Comparison of ENCODE assay signal across 10 cellular contexts in genomic region chr16:4935231-4935855, GRCh38. TPM values are rescaled to one million over a fixed set of nuclear protein-coding genes. Genes with fewer than 3 reads are reported as not detected.
DNase-seq lines count a peak whose midpoint lies in the region; ATAC-seq and TF ChIP-seq lines count a peak whose summit lies in the region.
"Had no signal": no experiment of that assay in that cellular context is flagged by ENCODE, and none has a peak within 500 bp of the region (broad histone marks: within the 10 kb centered on the region; RNA-seq: fewer than 3 reads in every experiment).

No MANE protein-coding gene starts in this region.

- H3K9me3 ChIP-seq in esophagus squamous epithelium (no peaks in the 10 kb centered on the region), mucosa of descending colon (no peaks in the 10 kb centered on the region)

- WGBS in esophagus squamous epithelium, 2 donors: 0 to 26% methylated on average over 3 to 11 of the region's 19 CpGs
- 56% methylated on average over 19 of the region's 19 CpGs for WGBS in urinary bladder

- DNase-seq in MV-4-11 (lab: John Stamatoyannopoulos, UW): peak; percentile 24
- DNase-seq in esophagus squamous epithelium (lab: John Stamatoyannopoulos, UW): no peak
- DNase-seq in mucosa of descending colon: peak; percentile 39 to 85 (median 55)
- DNase-seq in HK-2 (ENCODE audit: unreplicated experiment): no peak
- DNase-seq: NCI-H2081 treated with DMSO at 0.1 percent for 48 hours; stimulated activated CD8-positive, alpha-beta memory T cell treated with anti-CD3 and anti-CD28 coated beads, Interleukin-4, amount 100 ng/mL, for 48 hours had no signal

- ATAC-seq in mucosa of descending colon (no peak), GM21515 (IDR thresholded peaks at IDR 0.05; ENCODE audit: unreplicated experiment) (no peak), GM18873 (IDR thresholded peaks at IDR 0.05; ENCODE audit: low FRiP score, unreplicated experiment) (no peak)

- TF ChIP-seq POLR2A in esophagus squamous epithelium (IDR thresholded peaks at IDR 0.05): peak in 1 of 4 donors; percentile 55

- H3K4me3 ChIP-seq in esophagus squamous epithelium (peak overlapping the region; percentile 82 to 94 (median 86)), mucosa of descending colon (no peak overlapping the region), urinary bladder (ENCODE audit: low read depth, low read length) (peak overlapping the region; percentile 55)

- intact Hi-C loops in esophagus squamous epithelium (cut with DNase I) (no loop called here), mucosa of descending colon (cut with DNase I, micrococcal nuclease) (no loop called here)

- H3K4me1 ChIP-seq in esophagus squamous epithelium: peaks cover 17 to 94% (median 40%) of the 10 kb centered on the region in 3 donors
- H3K4me1 ChIP-seq in mucosa of descending colon (ENCODE audit: low read depth): peaks cover 11% of the 10 kb centered on the region
- H3K4me1 ChIP-seq in urinary bladder (ENCODE audit: insufficient read depth): peaks cover 1% of the 10 kb centered on the region

- TF ChIP-seq CTCF in esophagus squamous epithelium (IDR thresholded peaks at IDR 0.05) (no peak), mucosa of descending colon (IDR thresholded peaks at IDR 0.05) (no peak)

- H3K36me3 ChIP-seq in esophagus squamous epithelium: peaks cover 0 to 37% (median 0%) of the 10 kb centered on the region in 3 donors
- H3K36me3 ChIP-seq in mucosa of descending colon (ENCODE audit: low read depth): no peaks in the 10 kb centered on the region
- H3K36me3 ChIP-seq in urinary bladder (ENCODE audit: insufficient read depth): no peaks in the 10 kb centered on the region

- H3K27ac ChIP-seq in esophagus squamous epithelium: peak overlapping the region; percentile 88 to 99 (median 97)
- H3K27ac ChIP-seq in urinary bladder (ENCODE audit: low read depth): peak overlapping the region; percentile 26

- H3K27me3 ChIP-seq in esophagus squamous epithelium: peaks cover 0 to 35% (median 0%) of the 10 kb centered on the region in 4 donors

RNA-seq across cellular contexts. Expression of gene PPL, which starts 1.6 kb away (rescaled TPM):
- total RNA-seq in esophagus squamous epithelium: 1,000 to 10,000 TPM in 2 of 4 donors, 100 to 1,000 TPM in 2; 504 to 1,677 (median 860) TPM
- total RNA-seq in mucosa of descending colon: 10 to 100 TPM; 10.8 to 22.1 (median 13.9) TPM
- total RNA-seq in urinary bladder: 10.1 TPM
- 55.0 TPM for polyA plus RNA-seq in urinary bladder
- total RNA-seq: T-helper 1 cell treated with Interleukin-12 subunit alpha and Interleukin-12 subunit beta and Interleukin-4 antibody, amounts not matched to agents 30 ng/mL and 1 ng/mL, for 36 hours had no signal

RNA-seq across cellular contexts. Expression of gene SEC14L5, which starts 22.8 kb away (rescaled TPM):
- total RNA-seq in esophagus squamous epithelium: 1 to 10 TPM in 1 of 4 donors, under 1 TPM in 3; 0.22 to 5.6 (median 0.49) TPM
- total RNA-seq in mucosa of descending colon: 1 to 10 TPM; 1.3 to 1.6 (median 1.4) TPM
- total RNA-seq in urinary bladder: 0.42 TPM
- polyA plus RNA-seq in urinary bladder: 0.48 TPM
- total RNA-seq: T-helper 1 cell treated with Interleukin-12 subunit alpha and Interleukin-12 subunit beta and Interleukin-4 antibody, amounts not matched to agents 30 ng/mL and 1 ng/mL, for 36 hours had no signal

Comparison
In these comparisons a context has a peak if more than half of its experiments do, and no peak if none do; other contexts are left out.
1. DNase-seq: peak in MV-4-11 (single experiment) and mucosa of descending colon (3 of 3); none in esophagus squamous epithelium (single experiment) and HK-2 (single experiment).
2. RNA of gene PPL, which starts 1.6 kb away (total RNA-seq): 504 to 1,677 TPM in esophagus squamous epithelium; 10.8 to 22.1 TPM in mucosa of descending colon and 10.1 TPM in urinary bladder (single experiment); every median in the first group is over 10 times any median in the second.